In the genomic region with DNA sequence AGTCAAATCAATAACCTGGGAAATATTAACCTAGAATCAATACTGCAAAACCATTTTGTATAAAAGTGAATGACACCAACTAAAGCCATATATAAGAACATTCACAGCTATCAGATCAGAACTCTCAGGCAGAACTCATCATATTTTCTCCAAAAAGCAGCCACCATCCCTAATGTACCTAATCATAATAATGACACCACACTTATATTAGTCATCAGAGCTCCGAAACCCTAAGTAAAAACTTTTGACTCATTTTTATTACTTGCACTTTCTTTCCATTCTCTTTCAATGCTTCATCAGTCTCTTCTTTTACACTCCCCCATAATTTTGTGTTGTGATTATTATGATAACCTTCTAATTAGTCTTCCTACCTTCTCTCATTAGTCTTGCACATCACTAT, we compare ENCODE assay signal across 2 cellular contexts.
TF ChIP-seq lines count a peak whose summit lies in the region.

No MANE protein-coding gene starts in this region.

TF ChIP-seq in IMR-90, 13 proteins besides CTCF, POLR2A, EP300 and RAD21:
- TF ChIP-seq RFX5 (IDR thresholded peaks at IDR 0.05; ENCODE audit: low read depth, low read length): no peak
- no peak for TF ChIP-seq SMC3 (IDR thresholded peaks at IDR 0.05; ENCODE audit: low read depth, low read length)
- TF ChIP-seq BHLHE40 (IDR thresholded peaks at IDR 0.05; ENCODE audit: low read depth, low read length): no peak
- no peak for TF ChIP-seq ELK1 (IDR thresholded peaks at IDR 0.05; ENCODE audit: borderline replicate concordance, low read depth, low read length)
TF ChIP-seq in IMR-90: peak in this region for 0.

TF ChIP-seq in GM12878, 131 proteins besides CTCF, POLR2A, EP300 and RAD21:
- TF ChIP-seq HSF1 (IDR thresholded peaks at IDR 0.05; ENCODE audit: low read depth, low read length): no peak
